In genomic region chr7:130982160-130982638, GRCh38 we compare ENCODE assay signal across 8 cellular contexts.
DNase-seq lines count a peak whose midpoint lies in the region; ATAC-seq and TF ChIP-seq lines count a peak whose summit lies in the region.

No MANE protein-coding gene starts in this region.

- ATAC-seq in GM21447 (IDR thresholded peaks at IDR 0.05; ENCODE audit: unreplicated experiment) = peak; percentile 76
- peak; percentile 71 for ATAC-seq in activated naive CD8-positive, alpha-beta T cell treated with anti-CD3 and anti-CD28 coated beads, Interleukin-2, amount 50 U/mL, for 24 hours

- DNase-seq in DMS53 treated with DMSO at 0.1 percent for 48 hours (lab: John Stamatoyannopoulos, UW; ENCODE audit: unreplicated experiment) = peak; percentile 63
- DNase-seq in NCI-H1694 (lab: John Stamatoyannopoulos, UW) = peak; percentile 45
- no peak for DNase-seq in activated naive CD8-positive, alpha-beta T cell treated with anti-CD3 and anti-CD28 coated beads, Interleukin-2, amount 50 U/mL, for 24 hours
- peak; percentile 22 to 27 (median 26) for DNase-seq in immature natural killer cell
- DNase-seq in testis = no peak
- no peak for DNase-seq in NCI-H1048 (lab: John Stamatoyannopoulos, UW)
- DNase-seq in GM03348 (ENCODE audit: low spot score) = no peak

- WGBS in testis, 2 donors = 41 to 46% methylated on average over 3 of the region's 3 CpGs

- TF ChIP-seq CTCF in testis (IDR thresholded peaks at IDR 0.05) = peak; percentile 30 to 62 (median 54)

- H3K27me3 ChIP-seq in testis = no peaks in the 10 kb centered on the region

- TF ChIP-seq POLR2A in testis (IDR thresholded peaks at IDR 0.05) = no peak

- H3K4me3 Mint-ChIP-seq in activated naive CD8-positive, alpha-beta T cell treated with anti-CD3 and anti-CD28 coated beads, Interleukin-2, amount 50 U/mL, for 24 hours = no peak overlapping the region
- no peak overlapping the region for H3K4me3 Mint-ChIP-seq in immature natural killer cell

- peaks cover 15% of the 10 kb centered on the region for H3K36me3 Mint-ChIP-seq in activated naive CD8-positive, alpha-beta T cell treated with anti-CD3 and anti-CD28 coated beads, Interleukin-2, amount 50 U/mL, for 24 hours (ENCODE audit: low read depth)
- H3K36me3 Mint-ChIP-seq in immature natural killer cell = peaks cover 0 to 3% (median 0%) of the 10 kb centered on the region in 3 donors

- no peaks in the 10 kb centered on the region for H3K9me3 Mint-ChIP-seq in activated naive CD8-positive, alpha-beta T cell treated with anti-CD3 and anti-CD28 coated beads, Interleukin-2, amount 50 U/mL, for 24 hours
- no peaks in the 10 kb centered on the region for H3K9me3 Mint-ChIP-seq in immature natural killer cell

- no peak overlapping the region for H3K4me3 ChIP-seq in testis

- H3K4me1 ChIP-seq in testis = peaks cover 17% of the 10 kb centered on the region

- intact Hi-C loops in testis (cut with DNase I; ENCODE audit: low total_unique reads) = no loop called here

- no peaks in the 10 kb centered on the region for H3K9me3 ChIP-seq in testis

- peak overlapping the region in 1 of 2 donors; percentile 25 for H3K27ac ChIP-seq in testis

- H3K4me1 Mint-ChIP-seq in activated naive CD8-positive, alpha-beta T cell treated with anti-CD3 and anti-CD28 coated beads, Interleukin-2, amount 50 U/mL, for 24 hours = peaks cover 57% of the 10 kb centered on the region
- H3K4me1 Mint-ChIP-seq in immature natural killer cell = peaks cover 7 to 29% of the 10 kb centered on the region in 2 donors

- H3K27me3 Mint-ChIP-seq in activated naive CD8-positive, alpha-beta T cell treated with anti-CD3 and anti-CD28 coated beads, Interleukin-2, amount 50 U/mL, for 24 hours = no peaks in the 10 kb centered on the region
- peaks cover 0 to 6% (median 2%) of the 10 kb centered on the region in 3 donors for H3K27me3 Mint-ChIP-seq in immature natural killer cell (ENCODE audit: low read depth in 3 of 3)

- H3K36me3 ChIP-seq in testis (ENCODE audit: low read depth, missing control alignments) = no peaks in the 10 kb centered on the region

- H3K27ac Mint-ChIP-seq in activated naive CD8-positive, alpha-beta T cell treated with anti-CD3 and anti-CD28 coated beads, Interleukin-2, amount 50 U/mL, for 24 hours = no peak overlapping the region
- H3K27ac Mint-ChIP-seq in immature natural killer cell = no peak overlapping the region

Comparison
In these comparisons a context has a peak if more than half of its experiments do, and no peak if none do; other contexts are left out.
1. DNase-seq: peak in DMS53 treated with DMSO at 0.1 percent for 48 hours (single experiment), NCI-H1694 (single experiment) and immature natural killer cell (3 of 3); none in activated naive CD8-positive, alpha-beta T cell treated with anti-CD3 and anti-CD28 coated beads, Interleukin-2, amount 50 U/mL, for 24 hours (single experiment), testis (single experiment), NCI-H1048 (single experiment) and GM03348 (single experiment).